Comparison of ENCODE assay signal across 8 cellular contexts in genomic region chr6:82363368-82364086, GRCh38. TPM values are rescaled to one million over a fixed set of nuclear protein-coding genes. Genes with fewer than 3 reads are reported as not detected.
DNase-seq lines count a peak whose midpoint lies in the region; ATAC-seq and TF ChIP-seq lines count a peak whose summit lies in the region.

Gene TPBG (plus strand): TSS chr6:82363817. CDS start chr6:82364962, 1,145 bp downstream.

- H3K27ac ChIP-seq in 22Rv1 (peak within 1 kb of the TSS; percentile 90), Peyer's patch (peak within 1 kb of the TSS; percentile 47 to 81 (median 66)), body of pancreas (peak within 1 kb of the TSS in 3 of 4 donors; percentile 57 to 86 (median 64)), iPS DF 6.9 (ENCODE audit: low read length) (no peak within 1 kb of the TSS)

- ATAC-seq in HG03039 (IDR thresholded peaks at IDR 0.05; ENCODE audit: unreplicated experiment) (peak; percentile 58), body of pancreas (peak; percentile 74), GM21825 (IDR thresholded peaks at IDR 0.05; ENCODE audit: unreplicated experiment) (no peak)

- peak; percentile 27 for DNase-seq in GM10248 (ENCODE audit: extremely low spot score)
- peak in 2 of 3 donors; percentile 58 to 69 for DNase-seq in Peyer's patch
- peak; percentile 43 to 58 (median 53) for DNase-seq in body of pancreas
- DNase-seq in iPS DF 6.9 (ENCODE audit: low read depth, low spot score) = no peak
- no peak for DNase-seq in retinal pigment epithelial cell (ENCODE audit: low read depth)

- peak; percentile 56 for TF ChIP-seq CTCF in 22Rv1 (IDR thresholded peaks at IDR 0.05)
- no peak for TF ChIP-seq CTCF in GM10248 (IDR thresholded peaks at IDR 0.05; ENCODE audit: control extremely low read depth, extremely low read depth, low read depth, missing control alignments)
- peak in 1 of 6 experiments; percentile 7 for TF ChIP-seq CTCF in Peyer's patch (IDR thresholded peaks at IDR 0.05)
- peak in 4 of 7 experiments; percentile 14 to 36 (median 26) for TF ChIP-seq CTCF in body of pancreas (IDR thresholded peaks at IDR 0.05)
- TF ChIP-seq CTCF in retinal pigment epithelial cell (conservative IDR thresholded peaks at IDR 0.05; ENCODE audit: low read depth, low read length) = peak; percentile 53

- H3K4me1 ChIP-seq in Peyer's patch (peaks cover 0 to 15% (median 5%) of the 10 kb centered on the region in 4 donors), body of pancreas (peaks cover 17% of the 10 kb centered on the region), iPS DF 6.9 (ENCODE audit: control insufficient read depth, insufficient read depth, low read length) (peaks cover 4% of the 10 kb centered on the region; the same call in 1 of the 2 replicates)

- 0% methylated on average over 21 to 43 of the region's 43 CpGs for WGBS in body of pancreas, 2 donors
- WGBS in iPS DF 6.9 (ENCODE audit: insufficient coverage, insufficient read length) = no CpG with 5 or more reads among the region's 43 CpGs

- peak; percentile 26 to 44 for TF ChIP-seq POLR2A in Peyer's patch (IDR thresholded peaks at IDR 0.05)
- peak; percentile 25 to 67 (median 65) for TF ChIP-seq POLR2A in body of pancreas (IDR thresholded peaks at IDR 0.05)

- no peaks in the 10 kb centered on the region for H3K27me3 ChIP-seq in Peyer's patch
- H3K27me3 ChIP-seq in body of pancreas = no peaks in the 10 kb centered on the region
- H3K27me3 ChIP-seq in iPS DF 6.9 (ENCODE audit: control insufficient read depth, insufficient read depth, low read length) = no peaks in the 10 kb centered on the region

- POLR2A ChIA-PET in GM10248 (lab: Yijun Ruan, JAX) = no interaction called here

- intact Hi-C loops in body of pancreas (cut with DNase I) = no loop called here

- H3K9me3 ChIP-seq in Peyer's patch = no peaks in the 10 kb centered on the region
- H3K9me3 ChIP-seq in body of pancreas = no peaks in the 10 kb centered on the region
- H3K9me3 ChIP-seq in iPS DF 6.9 (ENCODE audit: control insufficient read depth, insufficient read depth, low read length) = no peaks in the 10 kb centered on the region

- CTCF ChIA-PET in GM10248 (lab: Yijun Ruan, JAX) = interaction anchor here (1.2 to 1.5 kb wide), 2 partner anchors 10 to 25 kb away, joined by 3 to 4 read pairs; no protein-coding TSS in a partner anchor

- H3K4me3 ChIP-seq in Peyer's patch = peak within 1 kb of the TSS; percentile 44 to 88 (median 58)
- H3K4me3 ChIP-seq in body of pancreas = peak within 1 kb of the TSS; percentile 46 to 82
- H3K4me3 ChIP-seq in iPS DF 6.9 (ENCODE audit: low read length) = peak within 1 kb of the TSS; percentile 75
- peak within 1 kb of the TSS; percentile 69 for H3K4me3 ChIP-seq in retinal pigment epithelial cell (ENCODE audit: low read length)

- H3K36me3 ChIP-seq in Peyer's patch = no peaks in the 10 kb centered on the region
- no peaks in the 10 kb centered on the region for H3K36me3 ChIP-seq in body of pancreas (replicated peaks in 1 of 2; ENCODE audit: insufficient read depth in 1 of 2, low read depth in 2 of 2)
- H3K36me3 ChIP-seq in iPS DF 6.9 (ENCODE audit: control insufficient read depth, insufficient read depth, low read length) = no peaks in the 10 kb centered on the region

RNA-seq across cellular contexts. Expression of gene TPBG, which starts in this region (rescaled TPM):
- total RNA-seq in Peyer's patch (10 to 100 TPM in 2 of 4 donors, 1 to 10 TPM in 2; 6.8 to 14.5 (median 10.7) TPM), body of pancreas (10 to 100 TPM; 10.4 to 10.9 TPM)

Comparison
In these comparisons a context has a peak if more than half of its experiments do, and no peak if none do; other contexts are left out.
1. DNase-seq: peak in GM10248 (single experiment), Peyer's patch (2 of 3) and body of pancreas (4 of 4); none in iPS DF 6.9 (single experiment) and retinal pigment epithelial cell (single experiment).
2. Peak in every context shown above with its lines, with median percentiles within 50 percentile points of each other: H3K4me3 ChIP-seq.